1 cellular context compared by ENCODE assay signal in genomic region chr4:176320340-176320975, GRCh38.
TF ChIP-seq lines count a peak whose summit lies in the region.

No MANE protein-coding gene starts in this region.

TF ChIP-seq in HepG2, 621 proteins besides CTCF, POLR2A, EP300 and RAD21 (continued from another document and continues in another):
- TF ChIP-seq PAXIP1 (CRISPR knock-in tag; conservative IDR thresholded peaks at IDR 0.05) (peak; percentile 30; the same call in 1 of the 2 replicates), UBTF (CRISPR knock-in tag; IDR thresholded peaks at IDR 0.05) (peak; percentile 49; the same call in 1 of the 2 replicates), ZBTB39 (CRISPR knock-in tag; IDR thresholded peaks at IDR 0.05) (no peak), ZNF414 (CRISPR knock-in tag; IDR thresholded peaks at IDR 0.05) (no peak), U2AF2 (IDR thresholded peaks at IDR 0.05; ENCODE audit: low read depth, low read length) (no peak), ZNF367 (CRISPR knock-in tag; IDR thresholded peaks at IDR 0.05; ENCODE audit: borderline replicate concordance) (no peak), ZNF574 (CRISPR knock-in tag; IDR thresholded peaks at IDR 0.05) (no peak; the same call in 1 of the 2 replicates), YEATS2 (CRISPR knock-in tag; IDR thresholded peaks at IDR 0.05; ENCODE audit: borderline replicate concordance) (no peak), HBP1 (CRISPR knock-in tag; IDR thresholded peaks at IDR 0.05; ENCODE audit: low read depth) (no peak), PREB (CRISPR knock-in tag; IDR thresholded peaks at IDR 0.05) (0 out of 2 replicates have a peak, but pooled peaks have one; percentile 61), ZNF572 (CRISPR knock-in tag; IDR thresholded peaks at IDR 0.05) (no peak), MBNL3 (CRISPR knock-in tag; conservative IDR thresholded peaks at IDR 0.05) (no peak), SIN3A (IDR thresholded peaks at IDR 0.05; ENCODE audit: borderline replicate concordance, low read depth, low read length) (0 out of 2 replicates have a peak, but pooled peaks have one; percentile 2), PRDM15 (CRISPR knock-in tag; IDR thresholded peaks at IDR 0.05) (peak; percentile 7; the same call in 1 of the 2 replicates), ZNF235 (CRISPR knock-in tag; IDR thresholded peaks at IDR 0.05; ENCODE audit: borderline replicate concordance) (peak; percentile 76; the same call in 1 of the 2 replicates), ZIK1 (CRISPR knock-in tag; IDR thresholded peaks at IDR 0.05; ENCODE audit: borderline replicate concordance, low read depth) (no peak; the same call in 1 of the 2 replicates), NR3C1 (CRISPR knock-in tag; IDR thresholded peaks at IDR 0.05) (no peak), CSRNP2 (CRISPR knock-in tag; conservative IDR thresholded peaks at IDR 0.05; ENCODE audit: low read depth) (0 out of 2 replicates have a peak, but pooled peaks have one; percentile 7), FOXO4 (CRISPR knock-in tag; conservative IDR thresholded peaks at IDR 0.05) (no peak), DBP (CRISPR knock-in tag; IDR thresholded peaks at IDR 0.05; ENCODE audit: not compliant biosample characterization) (peak; percentile 79), RARA (CRISPR knock-in tag; IDR thresholded peaks at IDR 0.05) (no peak), JARID2 (CRISPR knock-in tag; IDR thresholded peaks at IDR 0.05; ENCODE audit: insufficient replicate concordance) (no peak), POLR2G (IDR thresholded peaks at IDR 0.05; ENCODE audit: low read depth, low read length) (no peak; the same call in 1 of the 2 replicates), FOXK1 (CRISPR knock-in tag; IDR thresholded peaks at IDR 0.05; ENCODE audit: borderline replicate concordance, low read depth) (no peak), MNT (IDR thresholded peaks at IDR 0.05) (no peak), HOXA7 (CRISPR knock-in tag; IDR thresholded peaks at IDR 0.05) (no peak)
